18 cellular contexts compared by ENCODE assay signal in the genomic region with DNA sequence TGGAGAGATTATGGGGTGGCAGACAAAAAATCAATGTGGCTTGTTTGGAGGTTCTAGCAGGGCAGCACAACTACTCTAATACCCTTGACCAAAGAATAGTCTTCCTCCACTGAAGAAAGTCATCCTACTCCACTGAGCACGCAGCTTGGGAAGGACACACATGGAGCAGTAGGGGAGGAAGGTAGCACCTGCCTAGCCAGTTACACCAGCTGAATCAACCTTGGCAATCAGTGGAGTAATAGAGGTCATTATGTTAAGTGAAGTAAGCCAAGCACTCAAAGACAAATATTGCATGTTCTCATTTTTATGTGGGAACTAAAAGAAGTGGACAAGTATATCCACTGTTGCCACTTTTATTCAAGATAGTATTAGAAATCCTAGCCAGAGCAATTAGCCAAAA.
"Had no signal": no experiment of that assay in that cellular context is flagged by ENCODE, and none has a peak within 500 bp of the region (broad histone marks: within the 10 kb centered on the region; RNA-seq: fewer than 3 reads in every experiment).

No MANE protein-coding gene starts in this region.

- DNase-seq: activated B cell treated with CpG ODN at 0.5 μM for 24 hours; activated CD4-positive, alpha-beta T cell treated with anti-CD3 and anti-CD28 coated beads, Interleukin-2, amount 10 ng/mL, durations not matched to agents 7 days and 5 days; activated CD8-positive, alpha-beta memory T cell treated with anti-CD3 and anti-CD28 coated beads, Interleukin-2, amount 50 U/mL, for 48 hours; activated gamma-delta T cell; activated T-cell treated with anti-CD3 and anti-CD28 coated beads, Interleukin-2, amount 50 U/mL, for 72 hours; amniotic stem cell; central memory CD4-positive, alpha-beta T cell; colonic mucosa; hippocampal formation; left ventricle myocardium inferior; naive thymus-derived CD8-positive, alpha-beta T cell; stimulated activated CD4-positive, alpha-beta T cell treated with anti-CD3 and anti-CD28 coated beads, Interleukin-12 subunit alpha, Interleukin-12 subunit beta, amount 100 ng/mL, for 4 hours; stimulated activated CD4-positive, alpha-beta T cell treated with anti-CD3 and anti-CD28 coated beads, Interleukin-2, amount 100 ng/mL, for 24 hours had no signal

- ATAC-seq: activated T-cell treated with anti-CD3 and anti-CD28 coated beads, Interleukin-2, amount 50 U/mL, for 72 hours; naive thymus-derived CD8-positive, alpha-beta T cell; stimulated activated memory B cell treated with anti-CD40 and anti-IgM and Interleukin-4, amounts not matched to agents 10 μg/mL and 1 μg/mL and 100 μg/mL, for 72 hours had no signal

- H3K9me3 ChIP-seq: colonic mucosa, esophagus muscularis mucosa, left ventricle myocardium inferior, tibial nerve, vagina had no signal

- H3K4me1 ChIP-seq: colonic mucosa, esophagus muscularis mucosa, left ventricle myocardium inferior, parathyroid adenoma, tibial nerve, vagina had no signal

- H3K36me3 ChIP-seq: colonic mucosa, esophagus muscularis mucosa, left ventricle myocardium inferior, tibial nerve, vagina had no signal

- H3K27ac ChIP-seq: colonic mucosa, esophagus muscularis mucosa, left ventricle myocardium inferior, parathyroid adenoma, tibial nerve, vagina had no signal

- H3K27me3 ChIP-seq: colonic mucosa, esophagus muscularis mucosa, tibial nerve, vagina had no signal

- H3K4me3 ChIP-seq: colonic mucosa, esophagus muscularis mucosa, left ventricle myocardium inferior, tibial nerve, vagina had no signal
